ENCODE assay signal across 19 cellular contexts in genomic region chr14:104085889-104086201, GRCh38. TPM values are rescaled to one million over a fixed set of nuclear protein-coding genes. Genes with fewer than 3 reads are reported as not detected.
A peak's percentile ranks its signal among the peaks of the same experiment; 100 is the strongest.
DNase-seq lines count a peak whose midpoint lies in the region; ATAC-seq and TF ChIP-seq lines count a peak whose summit lies in the region.
"Had no signal": no experiment of that assay in that cellular context is flagged by ENCODE, and none has a peak within 500 bp of the region (broad histone marks: within the 10 kb centered on the region; RNA-seq: fewer than 3 reads in every experiment).

No MANE protein-coding gene starts in this region.

- H3K27me3 Mint-ChIP-seq in GM23338 (ENCODE audit: insufficient read depth, low read depth, poor library complexity) = peaks cover 20% of the 10 kb centered on the region

- no peaks in the 10 kb centered on the region for H3F3A ChIP-seq in GM23338 (replicated peaks; ENCODE audit: low read depth)

- peaks cover 5% of the 10 kb centered on the region; the same call in 2 of the 3 replicates for H3K4me1 Mint-ChIP-seq in GM23338

- peak; percentile 21 for DNase-seq in GM23338 (ENCODE audit: low spot score)
- DNase-seq in ascending aorta (ENCODE audit: low spot score in 2 of 2) = no peak
- DNase-seq in right lobe of liver = peak in 1 of 3 donors; percentile 18
- no peak for DNase-seq in suprapubic skin (ENCODE audit: low spot score in 2 of 2)
- DNase-seq in Peyer's patch = no peak
- DNase-seq in left colon = no peak
- DNase-seq: activated CD4-positive, alpha-beta T cell treated with anti-CD3 and anti-CD28 coated beads, Interleukin-2, amount 50 U/mL, for 4 hours; GM23248; Kasumi-1; occipital lobe; stimulated activated CD4-positive, alpha-beta T cell treated with anti-CD3 and anti-CD28 coated beads, Interleukin-4, amount 100 ng/mL, for 24 hours had no signal

- H4K20me1 ChIP-seq in GM23338 (replicated peaks; ENCODE audit: insufficient read depth) = no peaks in the 10 kb centered on the region

- H3K4me3 ChIP-seq in GM23338 (peak overlapping the region; percentile 62), ascending aorta (peak overlapping the region; percentile 17 to 39), right lobe of liver (peak overlapping the region; percentile 50 to 92 (median 70)), suprapubic skin (peak overlapping the region; percentile 19), Peyer's patch (peak overlapping the region in 2 of 4 donors; percentile 7 to 44)
- H3K4me3 ChIP-seq: GM23248 had no signal

- 0 out of 2 replicates have a peak, but pooled peaks cover 3% of the 10 kb centered on the region for H3K4me1 ChIP-seq in GM23338 (ENCODE audit: insufficient read depth)
- no peaks in the 10 kb centered on the region for H3K4me1 ChIP-seq in ascending aorta
- peaks cover 0 to 56% (median 20%) of the 10 kb centered on the region in 4 donors for H3K4me1 ChIP-seq in right lobe of liver
- peaks cover 8% of the 10 kb centered on the region for H3K4me1 ChIP-seq in suprapubic skin
- H3K4me1 ChIP-seq in Peyer's patch = peaks cover 0 to 58% (median 10%) of the 10 kb centered on the region in 4 donors
- H3K4me1 ChIP-seq: BE2C had no signal

- H3K36me3 ChIP-seq in GM23338 (ENCODE audit: insufficient read depth) = no peaks in the 10 kb centered on the region
- H3K36me3 ChIP-seq in ascending aorta = no peaks in the 10 kb centered on the region
- no peaks in the 10 kb centered on the region for H3K36me3 ChIP-seq in right lobe of liver
- H3K36me3 ChIP-seq in suprapubic skin = no peaks in the 10 kb centered on the region
- no peaks in the 10 kb centered on the region for H3K36me3 ChIP-seq in Peyer's patch
- H3K36me3 ChIP-seq: BE2C had no signal

- H3K9me3 Mint-ChIP-seq in GM23338 = peaks cover under 1% of the 10 kb centered on the region; the same call in 1 of the 3 replicates

- H3K27me3 ChIP-seq in GM23338 (ENCODE audit: insufficient read depth) (peaks cover 8% of the 10 kb centered on the region; the same call in 1 of the 2 replicates), ascending aorta (peaks cover 9% of the 10 kb centered on the region), right lobe of liver (no peaks in the 10 kb centered on the region), suprapubic skin (peaks cover 53% of the 10 kb centered on the region), Peyer's patch (no peaks in the 10 kb centered on the region)
- H3K27me3 ChIP-seq: BE2C had no signal

- TF ChIP-seq CTCF in GM23338 (conservative IDR thresholded peaks at IDR 0.05; ENCODE audit: low read depth in 2 of 2) (no peak), ascending aorta (IDR thresholded peaks at IDR 0.05) (no peak), right lobe of liver (IDR thresholded peaks at IDR 0.05) (no peak), suprapubic skin (IDR thresholded peaks at IDR 0.05) (no peak), Peyer's patch (IDR thresholded peaks at IDR 0.05) (no peak)

- peak; percentile 20 for ATAC-seq in GM23338
- no peak for ATAC-seq in right lobe of liver
- ATAC-seq in left colon = no peak
- no peak for ATAC-seq in HG02852 (IDR thresholded peaks at IDR 0.05; ENCODE audit: unreplicated experiment)

- no peaks in the 10 kb centered on the region; the same call in 2 of the 3 replicates for H3K36me3 Mint-ChIP-seq in GM23338 (ENCODE audit: low read depth)
- H3K36me3 Mint-ChIP-seq: activated naive CD8-positive, alpha-beta T cell; brain had no signal

- no peaks in the 10 kb centered on the region for H3K79me2 ChIP-seq in GM23338 (replicated peaks; ENCODE audit: insufficient read depth)

- H3K27ac ChIP-seq in GM23338 (ENCODE audit: low read depth) (no peak overlapping the region), ascending aorta (no peak overlapping the region), right lobe of liver (peak overlapping the region; percentile 70 to 99 (median 89)), suprapubic skin (no peak overlapping the region), Peyer's patch (no peak overlapping the region)
- H3K27ac ChIP-seq: GM23248 had no signal

- no peak for TF ChIP-seq EP300 in suprapubic skin (IDR thresholded peaks at IDR 0.05)

- H3K27ac Mint-ChIP-seq in GM23338 = no peak overlapping the region
- H3K27ac Mint-ChIP-seq: activated naive CD8-positive, alpha-beta T cell; brain had no signal

- intact Hi-C loops in ascending aorta (cut with DNase I) = loop anchor here (10.0 kb wide), 1 partner anchor 549 kb away; no protein-coding TSS in a partner anchor
- intact Hi-C loops in right lobe of liver (cut with DNase I) = no loop called here
- intact Hi-C loops in left colon (cut with DNase I, micrococcal nuclease) = no loop called here

- no peak for TF ChIP-seq POLR2A in right lobe of liver (IDR thresholded peaks at IDR 0.05)
- no peak for TF ChIP-seq POLR2A in suprapubic skin (IDR thresholded peaks at IDR 0.05)
- TF ChIP-seq POLR2A in Peyer's patch (IDR thresholded peaks at IDR 0.05) = no peak

- no CpG with 5 or more reads among the region's 29 CpGs for WGBS in right lobe of liver (ENCODE audit: insufficient coverage, low coverage, low lambda C conversion rate, missing lambda C conversion rate)
- no CpG with 5 or more reads among the region's 29 CpGs for WGBS in suprapubic skin

- peak overlapping the region; percentile 74 for H2AFZ ChIP-seq in GM23338
- H2AFZ ChIP-seq: GM23248 had no signal

- peak overlapping the region; percentile 43; the same call in 2 of the 3 replicates for H3K4me3 Mint-ChIP-seq in GM23338
- H3K4me3 Mint-ChIP-seq: brain had no signal

- no peaks in the 10 kb centered on the region for H3K9me2 ChIP-seq in GM23338 (ENCODE audit: insufficient read depth)

- peak overlapping the region; percentile 86 for H3K4me2 ChIP-seq in GM23338

- no peaks in the 10 kb centered on the region for H3K9me3 ChIP-seq in ascending aorta
- H3K9me3 ChIP-seq in right lobe of liver = no peaks in the 10 kb centered on the region
- no peaks in the 10 kb centered on the region for H3K9me3 ChIP-seq in suprapubic skin
- no peaks in the 10 kb centered on the region for H3K9me3 ChIP-seq in Peyer's patch
- H3K9me3 ChIP-seq: BE2C had no signal

TF ChIP-seq in GM23338, 12 proteins besides CTCF, POLR2A, EP300 and RAD21 (continues in another document):
- TF ChIP-seq, protein P1, sequence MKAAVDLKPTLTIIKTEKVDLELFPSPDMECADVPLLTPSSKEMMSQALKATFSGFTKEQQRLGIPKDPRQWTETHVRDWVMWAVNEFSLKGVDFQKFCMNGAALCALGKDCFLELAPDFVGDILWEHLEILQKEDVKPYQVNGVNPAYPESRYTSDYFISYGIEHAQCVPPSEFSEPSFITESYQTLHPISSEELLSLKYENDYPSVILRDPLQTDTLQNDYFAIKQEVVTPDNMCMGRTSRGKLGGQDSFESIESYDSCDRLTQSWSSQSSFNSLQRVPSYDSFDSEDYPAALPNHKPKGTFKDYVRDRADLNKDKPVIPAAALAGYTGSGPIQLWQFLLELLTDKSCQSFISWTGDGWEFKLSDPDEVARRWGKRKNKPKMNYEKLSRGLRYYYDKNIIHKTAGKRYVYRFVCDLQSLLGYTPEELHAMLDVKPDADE (IDR thresholded peaks at IDR 0.05) = no peak
- no peak for TF ChIP-seq POLR2AphosphoS5 (IDR thresholded peaks at IDR 0.05; ENCODE audit: low read depth)
- TF ChIP-seq STAT1 (IDR thresholded peaks at IDR 0.05; ENCODE audit: unreplicated experiment) = no peak
- no peak for TF ChIP-seq ZNF331 (CRISPR knock-in tag; IDR thresholded peaks at IDR 0.05; ENCODE audit: low read depth)
- TF ChIP-seq EZH2phosphoT487 (IDR thresholded peaks at IDR 0.05; ENCODE audit: unreplicated experiment) = no peak
- no peak for TF ChIP-seq CREB1 (CRISPR knock-in tag; IDR thresholded peaks at IDR 0.05; ENCODE audit: low read depth)
- TF ChIP-seq EZH2 (IDR thresholded peaks at IDR 0.05; ENCODE audit: low read depth, unreplicated experiment) = no peak
- no peak for TF ChIP-seq ZNF114 (CRISPR knock-in tag; IDR thresholded peaks at IDR 0.05)
- no peak for TF ChIP-seq REST (IDR thresholded peaks at IDR 0.05; ENCODE audit: unreplicated experiment)
- TF ChIP-seq NANOG (IDR thresholded peaks at IDR 0.05; ENCODE audit: borderline replicate concordance) = no peak
- no peak for TF ChIP-seq JUNB (IDR thresholded peaks at IDR 0.05; ENCODE audit: unreplicated experiment)

RNA-seq across cellular contexts. Expression of gene ASPG, which starts 0.3 kb away (rescaled TPM):
- 1.4 and 6.2 TPM in 2 replicates for total RNA-seq in GM23338 (2014; rRNA removed; shearing (Covaris generic))
- polyA plus RNA-seq in GM23338 (2016; fragmentation: Nextera tagmentation; extraction: Ambion mirVana) = 0.61 and 1.1 TPM in 2 replicates
- total RNA-seq in ascending aorta = not detected
- total RNA-seq in right lobe of liver = 100 to 1,000 TPM in 3 of 6 experiments, 10 to 100 TPM in 3; 37.3 to 232 (median 110) TPM
- 10 to 100 TPM; 26.0 to 38.5 (median 28.2) TPM for total RNA-seq in suprapubic skin
- 1 to 10 TPM in 3 of 4 donors, not detected in 1; 1.2 to 7.4 (median 2.3) TPM for total RNA-seq in Peyer's patch
- 10 to 100 TPM in 1 of 2 donors, 1 to 10 TPM in 1; 9.4 to 60.8 TPM for total RNA-seq in left colon
- total RNA-seq: dermis microvascular lymphatic vessel endothelial cell, G401, glomerular endothelial cell, GM23248, RPMI7951 had no signal
- polyA plus RNA-seq: GM23248 had no signal

RNA-seq across cellular contexts. Expression of gene KIF26A, which starts 52.5 kb away (rescaled TPM):
- 82.9 and 103 TPM in 2 replicates for total RNA-seq in GM23338 (2014; rRNA removed; shearing (Covaris generic))
- polyA plus RNA-seq in GM23338 (2016; fragmentation: Nextera tagmentation; extraction: Ambion mirVana) = 5.6 and 6.4 TPM in 2 replicates
- 32.6 TPM for total RNA-seq in ascending aorta
- 1 to 10 TPM in 4 of 6 experiments, under 1 TPM in 2; 0.79 to 1.5 (median 1.1) TPM for total RNA-seq in right lobe of liver
- total RNA-seq in suprapubic skin = 1 to 10 TPM; 2.1 to 6.1 (median 4.6) TPM
- total RNA-seq in Peyer's patch = 1 to 10 TPM in 3 of 4 donors, under 1 TPM in 1; 0.53 to 5.8 (median 1.6) TPM
- total RNA-seq in left colon = 1 to 10 TPM; 5.7 to 5.8 TPM
- total RNA-seq: GM23248, RPMI7951 had no signal
- polyA plus RNA-seq: GM23248 had no signal

Comparison
In these comparisons a context has a peak if more than half of its experiments do, and no peak if none do; other contexts are left out.
1. H3K27ac ChIP-seq: peak in right lobe of liver (3 of 3); none in GM23338 (single experiment), ascending aorta (0 of 2), suprapubic skin (single experiment) and Peyer's patch (0 of 4).